14 cellular contexts compared by ENCODE assay signal in the genomic region with DNA sequence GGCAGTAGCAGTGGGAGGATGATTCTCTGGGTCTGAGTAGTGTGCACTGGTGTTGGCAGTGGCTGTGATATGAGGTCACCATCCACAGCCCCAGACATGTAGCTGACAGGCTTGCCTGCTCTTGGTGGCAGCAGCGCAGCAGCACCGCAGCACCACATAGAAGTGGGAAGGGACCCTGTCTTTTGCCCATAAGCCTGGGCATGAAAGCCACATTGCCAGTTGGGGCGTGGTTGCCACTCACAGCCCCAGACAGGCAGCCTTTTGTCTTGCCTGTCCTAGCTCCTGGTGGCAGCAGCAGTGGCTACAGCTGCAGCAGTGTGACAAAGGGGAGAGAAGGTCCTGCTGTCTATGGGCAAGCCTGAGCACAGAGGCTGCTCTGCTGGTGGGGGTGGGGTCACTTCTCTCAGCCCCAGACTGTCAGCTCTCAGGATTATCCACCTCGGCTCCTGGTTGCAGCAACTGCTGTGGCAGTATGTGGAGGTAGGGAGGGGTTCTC.
DNase-seq lines count a peak whose midpoint lies in the region; ATAC-seq and TF ChIP-seq lines count a peak whose summit lies in the region.
"Had no signal": no experiment of that assay in that cellular context is flagged by ENCODE, and none has a peak within 500 bp of the region (broad histone marks: within the 10 kb centered on the region; RNA-seq: fewer than 3 reads in every experiment).

No MANE protein-coding gene starts in this region.

- H3K4me3 ChIP-seq in mucosa of descending colon (no peak overlapping the region), body of pancreas (no peak overlapping the region)
- H3K4me3 ChIP-seq: adrenal gland, gastroesophageal sphincter had no signal

- H3K36me3 ChIP-seq in mucosa of descending colon (ENCODE audit: low read depth) (no peaks in the 10 kb centered on the region), body of pancreas (replicated peaks in 1 of 2; ENCODE audit: insufficient read depth in 1 of 2, low read depth in 2 of 2) (no peaks in the 10 kb centered on the region)
- H3K36me3 ChIP-seq: adrenal gland, gastroesophageal sphincter had no signal

- H3K9me3 Mint-ChIP-seq in Calu3 (ENCODE audit: low read depth, unreplicated experiment) (peaks cover 7% of the 10 kb centered on the region), brain (peaks cover 25 to 47% (median 42%) of the 10 kb centered on the region in 5 experiments)

- no peak overlapping the region for H3K4me3 Mint-ChIP-seq in Calu3 (ENCODE audit: low read depth, unreplicated experiment)
- H3K4me3 Mint-ChIP-seq in brain: no peak overlapping the region

- no peaks in the 10 kb centered on the region for H3K27me3 Mint-ChIP-seq in Calu3 (ENCODE audit: unreplicated experiment)
- peaks cover 14% of the 10 kb centered on the region for H3K27me3 Mint-ChIP-seq in brain

- H3K4me1 Mint-ChIP-seq in Calu3 (ENCODE audit: low read depth, unreplicated experiment): peaks cover 31% of the 10 kb centered on the region
- peaks cover 14% of the 10 kb centered on the region for H3K4me1 Mint-ChIP-seq in brain

- TF ChIP-seq CTCF in Calu3 (IDR thresholded peaks at IDR 0.05; ENCODE audit: unreplicated experiment) (no peak), brain (conservative IDR thresholded peaks at IDR 0.05) (no peak), mucosa of descending colon (IDR thresholded peaks at IDR 0.05) (no peak), body of pancreas (IDR thresholded peaks at IDR 0.05) (no peak)

- H3K27me3 ChIP-seq in body of pancreas: no peaks in the 10 kb centered on the region
- H3K27me3 ChIP-seq: adrenal gland, gastroesophageal sphincter had no signal

- intact Hi-C loops in Calu3 (cut with micrococcal nuclease; ENCODE audit: unreplicated experiment): no loop called here
- intact Hi-C loops in mucosa of descending colon (cut with DNase I, micrococcal nuclease): no loop called here
- intact Hi-C loops in Right ventricle myocardium superior (cut with DNase I): no loop called here
- intact Hi-C loops in body of pancreas (cut with DNase I): no loop called here

- ATAC-seq in mucosa of descending colon (peak; percentile 91), Right ventricle myocardium superior (ENCODE audit: poor library complexity) (no peak), body of pancreas (no peak)
- ATAC-seq: gastroesophageal sphincter, left ventricle myocardium superior had no signal

- CTCF ChIA-PET in Calu3 (lab: Charles Lee): interaction anchor here (0.6 to 1.3 kb wide), 2 partner anchors 20 to 164 kb away, joined by 3 read pairs; no protein-coding TSS in a partner anchor

- H3K27ac ChIP-seq in body of pancreas: no peak overlapping the region
- H3K27ac ChIP-seq: adrenal gland, gastroesophageal sphincter had no signal

- no peak for TF ChIP-seq POLR2A in body of pancreas (IDR thresholded peaks at IDR 0.05)

- DNase-seq in Calu3: peak; percentile 69
- peak; percentile 58 for DNase-seq in NCI-H146 (lab: John Stamatoyannopoulos, UW)
- DNase-seq in mucosa of descending colon: peak; percentile 24 to 55 (median 50)
- DNase-seq in mesenteric fat pad (ENCODE audit: low spot score): no peak
- no peak for DNase-seq in NCI-H2081 treated with DMSO at 0.1 percent for 48 hours (lab: John Stamatoyannopoulos, UW)
- DNase-seq in Right ventricle myocardium superior: no peak
- DNase-seq in body of pancreas: no peak
- DNase-seq: activated CD8-positive, alpha-beta memory T cell treated with anti-CD3 and anti-CD28 coated beads, Interleukin-2, amount 50 U/mL, for 48 hours; adrenal gland; left ventricle myocardium superior; SIG-M5; stimulated activated CD8-positive, alpha-beta memory T cell treated with anti-CD3 and anti-CD28 coated beads, Interleukin-4, amount 100 ng/mL, for 48 hours had no signal

- H3K9me3 ChIP-seq in mucosa of descending colon: peaks cover 13% of the 10 kb centered on the region
- H3K9me3 ChIP-seq in body of pancreas: peaks cover 0 to 10% (median 0%) of the 10 kb centered on the region in 3 donors
- H3K9me3 ChIP-seq: adrenal gland had no signal

- peaks cover 3% of the 10 kb centered on the region for H3K4me1 ChIP-seq in mucosa of descending colon (ENCODE audit: low read depth)
- no peaks in the 10 kb centered on the region for H3K4me1 ChIP-seq in body of pancreas
- H3K4me1 ChIP-seq: adrenal gland, gastroesophageal sphincter had no signal

- 61 to 83% methylated on average over 1 to 4 of the region's 4 CpGs for WGBS in body of pancreas, 2 donors

- H3K36me3 Mint-ChIP-seq in Calu3 (ENCODE audit: insufficient read depth, unreplicated experiment): no peaks in the 10 kb centered on the region
- peaks cover 8% of the 10 kb centered on the region for H3K36me3 Mint-ChIP-seq in brain

- H3K27ac Mint-ChIP-seq in Calu3 (ENCODE audit: unreplicated experiment) (no peak overlapping the region), brain (peak overlapping the region in 4 of 5 experiments; percentile 12 to 87 (median 76))

- no TSS peak for BruUV-seq in Calu3 (replicated peaks; lab: Mats Ljungman, UMichigan)

Comparison
In these comparisons a context has a peak if more than half of its experiments do, and no peak if none do; other contexts are left out.
1. DNase-seq: peak in Calu3 (single experiment), NCI-H146 (single experiment) and mucosa of descending colon (3 of 3); none in mesenteric fat pad (single experiment), NCI-H2081 treated with DMSO at 0.1 percent for 48 hours (single experiment), Right ventricle myocardium superior (single experiment) and body of pancreas (0 of 4).